ENCODE assay signal across 9 cellular contexts in genomic region chr7:150978136-150978789, GRCh38. TPM values are rescaled to one million over a fixed set of nuclear protein-coding genes. Genes with fewer than 3 reads are reported as not detected.
A peak's percentile ranks its signal among the peaks of the same experiment; 100 is the strongest.
DNase-seq lines count a peak whose midpoint lies in the region; ATAC-seq lines count a peak whose summit lies in the region.
"Had no signal": no experiment of that assay in that cellular context is flagged by ENCODE, and none has a peak within 500 bp of the region (broad histone marks: within the 10 kb centered on the region; RNA-seq: fewer than 3 reads in every experiment).

TSS of gene KCNH2 (minus strand) at chr7:150978321. CDS start at chr7:150977913, 408 bp downstream.

- H3K27me3 Mint-ChIP-seq in activated CD8-positive, alpha-beta T cell treated with anti-CD3 and anti-CD28 coated beads, Interleukin-2, amount 10 ng/mL, durations not matched to agents 7 days and 5 days (ENCODE audit: low read depth) = peaks cover 57% of the 10 kb centered on the region

- intact Hi-C loops in Right ventricle myocardium superior (cut with DNase I) = no loop called here

- peak within 1 kb of the TSS; percentile 56 for H3K4me3 Mint-ChIP-seq in activated CD8-positive, alpha-beta T cell treated with anti-CD3 and anti-CD28 coated beads, Interleukin-2, amount 10 ng/mL, durations not matched to agents 7 days and 5 days

- peaks cover 2% of the 10 kb centered on the region for H3K36me3 Mint-ChIP-seq in activated CD8-positive, alpha-beta T cell treated with anti-CD3 and anti-CD28 coated beads, Interleukin-2, amount 10 ng/mL, durations not matched to agents 7 days and 5 days (ENCODE audit: low read depth)

- DNase-seq in GM03348 (ENCODE audit: low spot score) (peak; percentile 55), NCI-H1930 (lab: John Stamatoyannopoulos, UW) (peak; percentile 80 to 82), Right ventricle myocardium superior (peak; percentile 81)
- no peak for DNase-seq in activated CD8-positive, alpha-beta T cell treated with anti-CD3 and anti-CD28 coated beads, Interleukin-2, amount 10 ng/mL, durations not matched to agents 7 days and 5 days

- peak within 1 kb of the TSS; percentile 73 for H3K9ac ChIP-seq in rectal smooth muscle tissue (ENCODE audit: low read length)

- no peaks in the 10 kb centered on the region for H3K36me3 ChIP-seq in rectal smooth muscle tissue (ENCODE audit: control insufficient read depth, insufficient read depth, low read length)
- H3K36me3 ChIP-seq: SJSA1 had no signal

- H3K27me3 ChIP-seq in rectal smooth muscle tissue (ENCODE audit: control insufficient read depth, insufficient read depth, low read length) = peaks cover 15% of the 10 kb centered on the region

- ATAC-seq in activated CD8-positive, alpha-beta T cell treated with anti-CD3 and anti-CD28 coated beads, Interleukin-2, amount 10 ng/mL, durations not matched to agents 7 days and 5 days = no peak
- ATAC-seq in Right ventricle myocardium superior (ENCODE audit: poor library complexity) = peak; percentile 51
- no peak for ATAC-seq in GM18498 (IDR thresholded peaks at IDR 0.05; ENCODE audit: unreplicated experiment)
- no peak for ATAC-seq in GM21360 (IDR thresholded peaks at IDR 0.05; ENCODE audit: unreplicated experiment)
- no peak for ATAC-seq in HG03342 (IDR thresholded peaks at IDR 0.05; ENCODE audit: unreplicated experiment)

- no peak within 1 kb of the TSS for H3K27ac Mint-ChIP-seq in activated CD8-positive, alpha-beta T cell treated with anti-CD3 and anti-CD28 coated beads, Interleukin-2, amount 10 ng/mL, durations not matched to agents 7 days and 5 days

- peaks cover 34% of the 10 kb centered on the region for H3K4me1 ChIP-seq in rectal smooth muscle tissue (ENCODE audit: control insufficient read depth, insufficient read depth, low read length)

- H3K4me1 Mint-ChIP-seq in activated CD8-positive, alpha-beta T cell treated with anti-CD3 and anti-CD28 coated beads, Interleukin-2, amount 10 ng/mL, durations not matched to agents 7 days and 5 days (ENCODE audit: low read depth) = peaks cover 28% of the 10 kb centered on the region

- H3K27ac ChIP-seq in rectal smooth muscle tissue (ENCODE audit: low read depth, low read length) = peak within 1 kb of the TSS; percentile 98
- H3K27ac ChIP-seq: SJSA1 had no signal

- CTCF ChIA-PET in activated CD8-positive, alpha-beta T cell treated with anti-CD3 and anti-CD28 coated beads, Interleukin-2, amount 10 ng/mL, durations not matched to agents 7 days and 5 days (lab: Charles Lee) = interaction anchor here (1.1 to 2.9 kb wide), 2 partner anchors 7 to 30 kb away, joined by 3 to 9 read pairs; no protein-coding TSS in a partner anchor

- H3K4me3 ChIP-seq in rectal smooth muscle tissue (ENCODE audit: low read length) = peak within 1 kb of the TSS; percentile 69
- H3K4me3 ChIP-seq: SJSA1 had no signal

- POLR2A ChIA-PET in activated CD8-positive, alpha-beta T cell treated with anti-CD3 and anti-CD28 coated beads, Interleukin-2, amount 10 ng/mL, durations not matched to agents 7 days and 5 days (lab: Charles Lee) = interaction anchor here (0.6 kb wide), 1 partner anchor 186 kb away, joined by 4 read pairs; no protein-coding TSS in a partner anchor

- no peaks in the 10 kb centered on the region for H3K9me3 Mint-ChIP-seq in activated CD8-positive, alpha-beta T cell treated with anti-CD3 and anti-CD28 coated beads, Interleukin-2, amount 10 ng/mL, durations not matched to agents 7 days and 5 days (ENCODE audit: insufficient read depth)

RNA-seq across cellular contexts. Expression of gene KCNH2, which starts in this region (rescaled TPM):
- total RNA-seq in activated CD8-positive, alpha-beta T cell treated with anti-CD3 and anti-CD28 coated beads, Interleukin-2, amount 10 ng/mL, durations not matched to agents 7 days and 5 days = not detected
- 88.9 TPM for total RNA-seq in Right ventricle myocardium superior
- total RNA-seq: SJSA1 had no signal

Comparison
In these comparisons a context has a peak if more than half of its experiments do, and no peak if none do; other contexts are left out.
1. RNA of gene KCNH2 (total RNA-seq): 88.9 TPM in Right ventricle myocardium superior (single experiment); not detected in activated CD8-positive, alpha-beta T cell treated with anti-CD3 and anti-CD28 coated beads, Interleukin-2, amount 10 ng/mL, durations not matched to agents 7 days and 5 days; every median in the first group is over 10 times any median in the second.